19 cellular contexts compared by ENCODE assay signal in genomic region chr19:45100202-45100600, GRCh38. TPM values are rescaled to one million over a fixed set of nuclear protein-coding genes. Genes with fewer than 3 reads are reported as not detected.
A peak's percentile ranks its signal among the peaks of the same experiment; 100 is the strongest.
DNase-seq lines count a peak whose midpoint lies in the region; ATAC-seq and TF ChIP-seq lines count a peak whose summit lies in the region.
"Had no signal": no experiment of that assay in that cellular context is flagged by ENCODE, and none has a peak within 500 bp of the region (broad histone marks: within the 10 kb centered on the region; RNA-seq: fewer than 3 reads in every experiment).

No MANE protein-coding gene starts in this region.

- H3K9me3 ChIP-seq in adrenal gland (replicated peaks in 1 of 3) (no peaks in the 10 kb centered on the region), skeletal muscle satellite cell (replicated peaks; ENCODE audit: low read length) (no peaks in the 10 kb centered on the region), SJCRH30 (replicated peaks) (no peaks in the 10 kb centered on the region)
- H3K9me3 ChIP-seq: prostate gland had no signal

- TF ChIP-seq CTCF in HFFc6 (IDR thresholded peaks at IDR 0.05) (no peak), adrenal gland (IDR thresholded peaks at IDR 0.05) (no peak)

- H3K4me3 ChIP-seq in adrenal gland (peak overlapping the region in 1 of 4 donors; percentile 28), skeletal muscle satellite cell (ENCODE audit: low read length) (no peak overlapping the region), SJCRH30 (no peak overlapping the region)
- H3K4me3 ChIP-seq: prostate gland had no signal

- H3K9me3 Mint-ChIP-seq in HFFc6 = no peaks in the 10 kb centered on the region
- H3K9me3 Mint-ChIP-seq: activated T-helper 2 cell treated with anti-CD3 and anti-CD28 coated beads, Interferon-gamma antibody, Interleukin-2, Interleukin-4, amounts not matched to agents 10 μg/mL and 5 μg/mL and 100 μg/mL, durations not matched to agents 14 hours and 24 hours and 36 hours; naive thymus-derived CD4-positive, alpha-beta T cell; T-helper 1 cell treated with Interleukin-12 subunit alpha and Interleukin-12 subunit beta and Interleukin-4 antibody, amounts not matched to agents 30 μg/mL and 1 μg/mL, for 36 hours had no signal

- 40 to 58% (median 50%) methylated on average over 2 to 3 of the region's 3 CpGs for WGBS in adrenal gland, 4 donors

- H3K36me3 Mint-ChIP-seq in HFFc6 (ENCODE audit: low read depth) = peaks cover 12% of the 10 kb centered on the region; the same call in 1 of the 2 replicates
- H3K36me3 Mint-ChIP-seq: naive thymus-derived CD4-positive, alpha-beta T cell had no signal

- peak overlapping the region; percentile 18 for H3K9ac ChIP-seq in skeletal muscle satellite cell (ENCODE audit: low read depth, low read length)

- intact Hi-C loops in adrenal gland (cut with DNase I) = no loop called here
- intact Hi-C loops in Right ventricle myocardium superior (cut with DNase I) = no loop called here

- no peak for TF ChIP-seq POLR2A in adrenal gland (IDR thresholded peaks at IDR 0.05)

- no peaks in the 10 kb centered on the region for H3K27me3 Mint-ChIP-seq in HFFc6 (ENCODE audit: insufficient read depth)
- H3K27me3 Mint-ChIP-seq: naive thymus-derived CD4-positive, alpha-beta T cell had no signal

- H3K36me3 ChIP-seq in adrenal gland (replicated peaks in 1 of 2) (no peaks in the 10 kb centered on the region), skeletal muscle satellite cell (ENCODE audit: insufficient read depth, low read length) (peaks cover 4% of the 10 kb centered on the region), SJCRH30 (no peaks in the 10 kb centered on the region)
- H3K36me3 ChIP-seq: prostate gland had no signal

- peaks cover 64 to 95% of the 10 kb centered on the region in 2 donors for H3K4me1 ChIP-seq in adrenal gland (replicated peaks in 1 of 2)
- peaks cover 53% of the 10 kb centered on the region for H3K4me1 ChIP-seq in skeletal muscle satellite cell (ENCODE audit: control insufficient read depth, insufficient read depth, low read length)
- peaks cover 19% of the 10 kb centered on the region for H3K4me1 ChIP-seq in SJCRH30

- H3K4me2 ChIP-seq in skeletal muscle satellite cell (ENCODE audit: low read length) = peak overlapping the region; percentile 78

- H3K27me3 ChIP-seq in adrenal gland = no peaks in the 10 kb centered on the region
- no peaks in the 10 kb centered on the region for H3K27me3 ChIP-seq in layer of hippocampus (ENCODE audit: control insufficient read depth, insufficient read depth, low read length)
- no peaks in the 10 kb centered on the region for H3K27me3 ChIP-seq in skeletal muscle satellite cell (ENCODE audit: control insufficient read depth, insufficient read depth, low read length)
- no peaks in the 10 kb centered on the region for H3K27me3 ChIP-seq in SJCRH30
- H3K27me3 ChIP-seq: foreskin keratinocyte had no signal

- H3K27ac Mint-ChIP-seq in HFFc6 = peak overlapping the region; percentile 92
- H3K27ac Mint-ChIP-seq: activated T-helper 2 cell treated with anti-CD3 and anti-CD28 coated beads, Interferon-gamma antibody, Interleukin-2, Interleukin-4, amounts not matched to agents 10 μg/mL and 5 μg/mL and 100 μg/mL, durations not matched to agents 14 hours and 24 hours and 36 hours; T-helper 1 cell treated with Interleukin-12 subunit alpha and Interleukin-12 subunit beta and Interleukin-4 antibody, amounts not matched to agents 30 μg/mL and 1 μg/mL, for 36 hours had no signal

- no peak for DNase-seq in HFFc6
- peak in 4 of 7 donors; percentile 42 to 52 (median 47) for DNase-seq in adrenal gland
- DNase-seq in SJCRH30 = no peak
- no peak for DNase-seq in Right ventricle myocardium superior
- DNase-seq: activated CD8-positive, alpha-beta memory T cell treated with anti-CD3 and anti-CD28 coated beads for 24 hours; amniotic stem cell; naive thymus-derived CD4-positive, alpha-beta T cell; NCI-H1694; NCI-H446 had no signal

- H3K4me1 Mint-ChIP-seq in HFFc6 (ENCODE audit: low read depth) = peaks cover 57% of the 10 kb centered on the region

- no peak for ATAC-seq in HG03045 (IDR thresholded peaks at IDR 0.05; ENCODE audit: unreplicated experiment)
- no peak for ATAC-seq in Right ventricle myocardium superior (ENCODE audit: poor library complexity)
- no peak for ATAC-seq in GM21360 (IDR thresholded peaks at IDR 0.05; ENCODE audit: unreplicated experiment)
- ATAC-seq: HCT116; naive thymus-derived CD4-positive, alpha-beta T cell had no signal

- no peak overlapping the region for H3K4me3 Mint-ChIP-seq in HFFc6
- H3K4me3 Mint-ChIP-seq: T-helper 1 cell treated with Interleukin-12 subunit alpha and Interleukin-12 subunit beta and Interleukin-4 antibody, amounts not matched to agents 30 μg/mL and 1 μg/mL, for 36 hours had no signal

- H3K27ac ChIP-seq in adrenal gland = peak overlapping the region; percentile 82 to 99 (median 97)
- H3K27ac ChIP-seq in layer of hippocampus (ENCODE audit: low read depth, low read length) = peak overlapping the region; percentile 83
- H3K27ac ChIP-seq in SJCRH30 = no peak overlapping the region
- H3K27ac ChIP-seq: foreskin keratinocyte, WERI-Rb-1 had no signal

RNA-seq across cellular contexts. Expression of gene PPP1R37, which starts 7.2 kb away (rescaled TPM):
- 10 to 100 TPM; 20.4 to 27.4 (median 21.6) TPM for total RNA-seq in HFFc6 (2021; fragmentation: NEBNext Ultra II Directional; extraction: Animal tissue kit (Norgen Biotek cat#: 25700))
- total RNA-seq in adrenal gland (10 to 100 TPM; 39.6 to 86.7 (median 55.7) TPM), Right ventricle myocardium superior (13.7 TPM)
- polyA plus RNA-seq in adrenal gland = 100 to 1,000 TPM in 1 of 3 donors, 10 to 100 TPM in 2; 16.4 to 244 (median 45.4) TPM
- total RNA-seq in skeletal muscle satellite cell (2012; rRNA removed) = 26.0 and 31.9 TPM in 2 replicates
- total RNA-seq in SJCRH30 (2014; rRNA removed; shearing (Covaris generic)) = 19.4 and 20.0 TPM in 2 replicates

RNA-seq across cellular contexts. Expression of gene GEMIN7, which starts 21.1 kb away (rescaled TPM):
- 10 to 100 TPM; 34.3 to 43.4 (median 39.0) TPM for total RNA-seq in HFFc6 (2021; fragmentation: NEBNext Ultra II Directional; extraction: Animal tissue kit (Norgen Biotek cat#: 25700))
- 10 to 100 TPM in 6 of 8 donors, 1 to 10 TPM in 2; 4.0 to 22.0 (median 14.5) TPM for total RNA-seq in adrenal gland
- 10 to 100 TPM; 11.3 to 29.0 (median 23.9) TPM for polyA plus RNA-seq in adrenal gland
- 20.8 and 29.7 TPM in 2 replicates for total RNA-seq in skeletal muscle satellite cell (2012; rRNA removed)
- 37.3 and 37.9 TPM in 2 replicates for total RNA-seq in SJCRH30 (2014; rRNA removed; shearing (Covaris generic))
- total RNA-seq in Right ventricle myocardium superior = 14.7 TPM

RNA-seq across cellular contexts. Expression of gene ZNF296, which starts 23.9 kb away (rescaled TPM):
- under 1 TPM; 0.57 to 0.87 (median 0.65) TPM for total RNA-seq in HFFc6 (2021; fragmentation: NEBNext Ultra II Directional; extraction: Animal tissue kit (Norgen Biotek cat#: 25700))
- total RNA-seq in adrenal gland (1 to 10 TPM in 2 of 8 donors, under 1 TPM in 5, not detected in 1; 0.55 to 1.3 (median 0.70) TPM), Right ventricle myocardium superior (0.32 TPM)
- 10 to 100 TPM in 1 of 3 donors, 1 to 10 TPM in 1, not detected in 1; 2.5 to 13.2 TPM for polyA plus RNA-seq in adrenal gland
- 0.44 TPM in 1 of 2 replicates, not detected in the other for total RNA-seq in skeletal muscle satellite cell (2012; rRNA removed)
- total RNA-seq in SJCRH30 (2014; rRNA removed; shearing (Covaris generic)) = not detected in 2 replicates

Comparison
In these comparisons a context has a peak if more than half of its experiments do, and no peak if none do; other contexts are left out.
1. DNase-seq: peak in adrenal gland (4 of 7); none in HFFc6 (single experiment), SJCRH30 (0 of 2) and Right ventricle myocardium superior (single experiment).